ENCODE assay signal across 8 cellular contexts in the genomic region with DNA sequence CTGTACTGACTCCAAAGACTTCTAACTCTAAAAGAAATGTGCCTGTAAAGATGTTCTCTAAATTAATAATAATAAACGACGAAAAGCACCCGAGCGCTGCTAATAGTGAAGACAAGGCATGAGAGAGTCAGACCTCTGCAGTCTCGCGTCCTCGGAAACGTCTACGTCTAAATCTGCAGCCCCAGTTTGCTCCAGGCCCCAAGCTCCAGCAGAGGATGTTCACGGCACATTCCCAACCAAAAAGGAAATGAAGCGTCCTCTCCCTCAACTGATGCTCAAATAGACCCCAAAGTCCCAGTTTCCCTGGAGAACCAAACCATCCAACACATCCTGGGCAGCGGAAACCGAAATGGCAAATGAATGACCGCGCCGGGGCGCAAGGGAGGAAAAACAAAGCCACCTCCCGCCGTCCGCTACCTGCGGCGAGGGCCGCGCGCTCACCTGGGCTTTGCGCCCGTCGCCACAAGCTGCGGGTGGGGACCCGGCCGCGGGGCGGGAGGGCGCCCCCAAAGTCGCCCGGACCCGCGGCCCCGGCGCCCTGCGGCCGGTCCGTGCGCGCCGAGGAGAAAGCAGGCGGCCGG. TPM values are rescaled to one million over a fixed set of nuclear protein-coding genes. Genes with fewer than 3 reads are reported as not detected.
DNase-seq lines count a peak whose midpoint lies in the region; ATAC-seq and TF ChIP-seq lines count a peak whose summit lies in the region.

No MANE protein-coding gene starts in this region.

- no peak overlapping the region for H3K14ac ChIP-seq in mesenchymal stem cell (ENCODE audit: low read length in 2 of 2)

- H2AK5ac ChIP-seq in mesenchymal stem cell (ENCODE audit: low read length, severe bottlenecking): no peak overlapping the region

- H3K79me1 ChIP-seq in mesenchymal stem cell (replicated peaks; ENCODE audit: low read length, poor library complexity, severe bottlenecking): peaks cover 7% of the 10 kb centered on the region

- no peaks in the 10 kb centered on the region for H3K27me3 ChIP-seq in RWPE2 (ENCODE audit: insufficient read depth, poor library complexity, severe bottlenecking)
- H3K27me3 ChIP-seq in mesenchymal stem cell (ENCODE audit: control insufficient read depth in 1 of 2, insufficient read depth in 1 of 2, low read length in 2 of 2): peaks cover 0 to 20% of the 10 kb centered on the region in 2 experiments

- peaks cover 76 to 91% of the 10 kb centered on the region in 2 donors for H3K27me3 Mint-ChIP-seq in effector memory CD8-positive, alpha-beta T cell

- DNase-seq in AG08396 (ENCODE audit: low spot score) (peak; percentile 31), RWPE2 (ENCODE audit: low spot score) (no peak), mesenchymal stem cell (peak; percentile 60), OCI-M1 (lab: John Stamatoyannopoulos, UW) (no peak)
- DNase-seq in effector memory CD8-positive, alpha-beta T cell: no peak

- H3K27ac ChIP-seq in RWPE2 (ENCODE audit: poor library complexity, severe bottlenecking): no peak overlapping the region
- peak overlapping the region; percentile 45 for H3K27ac ChIP-seq in mesenchymal stem cell (ENCODE audit: low read length, poor library complexity, severe bottlenecking)
- H3K27ac ChIP-seq in urinary bladder (ENCODE audit: low read depth): no peak overlapping the region

- H3K4ac ChIP-seq in mesenchymal stem cell (ENCODE audit: low read depth in 1 of 2, low read length in 2 of 2): peak overlapping the region in 1 of 2 experiments; percentile 17

- peak overlapping the region; percentile 72 to 73 for H3K4me3 Mint-ChIP-seq in effector memory CD8-positive, alpha-beta T cell

- peak overlapping the region; percentile 6 for H2BK15ac ChIP-seq in mesenchymal stem cell (ENCODE audit: low read depth, poor library complexity, severe bottlenecking)

- H3K9ac ChIP-seq in mesenchymal stem cell (ENCODE audit: low read length): peak overlapping the region; percentile 79

- no peak overlapping the region for H2BK5ac ChIP-seq in mesenchymal stem cell (ENCODE audit: low read depth, low read length, poor library complexity, severe bottlenecking)

- peak overlapping the region; percentile 87 for H3K4me3 ChIP-seq in RWPE2 (ENCODE audit: severe bottlenecking)
- H3K4me3 ChIP-seq in mesenchymal stem cell (ENCODE audit: insufficient read depth in 1 of 2, low read depth in 1 of 2, low read length in 2 of 2): peak overlapping the region; percentile 82 to 93
- H3K4me3 ChIP-seq in urinary bladder (ENCODE audit: low read depth, low read length): peak overlapping the region; percentile 52

- peak overlapping the region; percentile 72 for H2AFZ ChIP-seq in mesenchymal stem cell (ENCODE audit: low read depth, low read length)

- no peak overlapping the region for H4K8ac ChIP-seq in mesenchymal stem cell (ENCODE audit: low read length)

- H3K9me3 ChIP-seq in RWPE2 (ENCODE audit: severe bottlenecking) (no peaks in the 10 kb centered on the region), mesenchymal stem cell (ENCODE audit: control insufficient read depth, low read length) (no peaks in the 10 kb centered on the region)

- H3K36me3 ChIP-seq in RWPE2 (ENCODE audit: low read depth): no peaks in the 10 kb centered on the region
- peaks cover 0 to 3% of the 10 kb centered on the region in 2 experiments for H3K36me3 ChIP-seq in mesenchymal stem cell (ENCODE audit: control insufficient read depth in 1 of 2, insufficient read depth in 2 of 2, low read depth in 1 of 2, low read length in 2 of 2)
- no peaks in the 10 kb centered on the region for H3K36me3 ChIP-seq in urinary bladder (ENCODE audit: insufficient read depth)

- H3K9me3 Mint-ChIP-seq in effector memory CD8-positive, alpha-beta T cell: no peaks in the 10 kb centered on the region

- no peak overlapping the region for H3K27ac Mint-ChIP-seq in effector memory CD8-positive, alpha-beta T cell

- H3K4me1 ChIP-seq in RWPE2 (ENCODE audit: insufficient read depth, poor library complexity, severe bottlenecking): no peaks in the 10 kb centered on the region
- peaks cover 5% of the 10 kb centered on the region for H3K4me1 ChIP-seq in mesenchymal stem cell (ENCODE audit: control insufficient read depth, insufficient read depth, low read depth, low read length)
- peaks cover 4% of the 10 kb centered on the region for H3K4me1 ChIP-seq in urinary bladder (ENCODE audit: insufficient read depth)

- H3K18ac ChIP-seq in mesenchymal stem cell (ENCODE audit: low read depth in 1 of 2, low read length in 2 of 2): peak overlapping the region in 1 of 2 experiments; percentile 28

- H2BK12ac ChIP-seq in mesenchymal stem cell (ENCODE audit: low read length in 2 of 2): no peak overlapping the region

- H3K4me1 Mint-ChIP-seq in effector memory CD8-positive, alpha-beta T cell (ENCODE audit: low read depth in 2 of 2): peaks cover 0 to 6% of the 10 kb centered on the region in 2 donors

- H4K91ac ChIP-seq in mesenchymal stem cell (ENCODE audit: low read length): no peak overlapping the region

- no peaks in the 10 kb centered on the region for H3K36me3 Mint-ChIP-seq in effector memory CD8-positive, alpha-beta T cell (ENCODE audit: insufficient read depth)

- TF ChIP-seq CTCF in RWPE2 (IDR thresholded peaks at IDR 0.05; ENCODE audit: poor library complexity, severe bottlenecking): peak; percentile 52

- ATAC-seq in GM18867 (IDR thresholded peaks at IDR 0.05; ENCODE audit: unreplicated experiment) (peak; percentile 39), HG03442 (IDR thresholded peaks at IDR 0.05; ENCODE audit: unreplicated experiment) (peak; percentile 17), RWPE2 (ENCODE audit: low read depth) (peak; percentile 58)
- no peak for ATAC-seq in effector memory CD8-positive, alpha-beta T cell (replicated peaks)

- H3K23ac ChIP-seq in mesenchymal stem cell (ENCODE audit: low read length in 2 of 2): no peak overlapping the region

- peak overlapping the region; percentile 95 for H2BK120ac ChIP-seq in mesenchymal stem cell (ENCODE audit: low read depth, low read length)

- 3% methylated on average over 23 of the region's 48 CpGs for WGBS in mesenchymal stem cell
- 1% methylated on average over 48 of the region's 48 CpGs for WGBS in urinary bladder

- H3K4me2 ChIP-seq in mesenchymal stem cell (ENCODE audit: low read length, poor library complexity, severe bottlenecking): peak overlapping the region; percentile 99

RNA-seq across cellular contexts. Expression of a gene that starts 0.9 kb away (rescaled TPM):
- polyA plus RNA-seq in mesenchymal stem cell (2013, experiment 1 of 2): 1.0 TPM
- polyA plus RNA-seq in mesenchymal stem cell (2013, experiment 2 of 2): 0.90 TPM
- 28.7 TPM for total RNA-seq in urinary bladder
- 0.70 TPM for polyA plus RNA-seq in urinary bladder

RNA-seq across cellular contexts. Expression of a gene that starts 47.1 kb away (rescaled TPM):
- 1.1 TPM for polyA plus RNA-seq in mesenchymal stem cell (2013, experiment 1 of 2)
- 0.92 TPM for polyA plus RNA-seq in mesenchymal stem cell (2013, experiment 2 of 2)
- 9.8 TPM for total RNA-seq in urinary bladder
- polyA plus RNA-seq in urinary bladder: 0.43 TPM

Comparison
In these comparisons a context has a peak if more than half of its experiments do, and no peak if none do; other contexts are left out.
1. DNase-seq: peak in AG08396 (single experiment) and mesenchymal stem cell (single experiment); none in RWPE2 (single experiment), effector memory CD8-positive, alpha-beta T cell (0 of 3) and OCI-M1 (single experiment).
2. Peak in every context shown above with its lines, with median percentiles within 50 percentile points of each other: H3K4me3 ChIP-seq.